22 cellular contexts compared by ENCODE assay signal in genomic region chr9:37453827-37454226, GRCh38. TPM values are rescaled to one million over a fixed set of nuclear protein-coding genes. Genes with fewer than 3 reads are reported as not detected.
DNase-seq lines count a peak whose midpoint lies in the region; ATAC-seq and TF ChIP-seq lines count a peak whose summit lies in the region.
"Had no signal": no experiment of that assay in that cellular context is flagged by ENCODE, and none has a peak within 500 bp of the region (broad histone marks: within the 10 kb centered on the region; RNA-seq: fewer than 3 reads in every experiment).

No MANE protein-coding gene starts in this region.

- H3K36me3 Mint-ChIP-seq in activated T-cell treated with anti-CD3 and anti-CD28 coated beads, Interleukin-2, amount 50 U/mL, for 24 hours (ENCODE audit: low read depth): peaks cover 43% of the 10 kb centered on the region
- H3K36me3 Mint-ChIP-seq: IgD-negative memory B cell had no signal

- no peak overlapping the region for H3K4me3 Mint-ChIP-seq in activated T-cell treated with anti-CD3 and anti-CD28 coated beads, Interleukin-2, amount 50 U/mL, for 24 hours
- H3K4me3 Mint-ChIP-seq: activated naive CD8-positive, alpha-beta T cell treated with anti-CD3 and anti-CD28 coated beads, Interleukin-2, amount 50 U/mL, for 24 hours; brain; IgD-negative memory B cell had no signal

- H3K36me3 ChIP-seq in RWPE2 (ENCODE audit: low read depth): peaks cover 25% of the 10 kb centered on the region
- H3K36me3 ChIP-seq: neutrophil had no signal

- peak overlapping the region; percentile 59 for H3K27ac ChIP-seq in RWPE2 (ENCODE audit: poor library complexity, severe bottlenecking)
- H3K27ac ChIP-seq: neutrophil had no signal

- no peak for DNase-seq in activated T-cell treated with anti-CD3 and anti-CD28 coated beads, Interleukin-2, amount 50 U/mL, for 24 hours
- no peak for DNase-seq in activated T-cell treated with anti-CD3 and anti-CD28 coated beads, Interleukin-2, amount 50 U/mL, for 48 hours
- DNase-seq in RWPE2 (ENCODE audit: low spot score) (no peak), left colon (no peak), cardiac septum (ENCODE audit: low spot score) (no peak), NCI-H146 (lab: John Stamatoyannopoulos, UW) (no peak), NK-92 (lab: John Stamatoyannopoulos, UW; ENCODE audit: unreplicated experiment) (no peak)
- DNase-seq: activated CD4-positive, alpha-beta T cell treated with anti-CD3 and anti-CD28 coated beads for 4 hours; activated naive CD8-positive, alpha-beta T cell treated with anti-CD3 and anti-CD28 coated beads, Interleukin-2, amount 50 U/mL, for 24 hours; cortex of kidney; DMS 273 treated with DMSO at 0.1 percent for 48 hours; GDM1; NCI-H1930; NCI-H524; right cardiac atrium; stimulated activated CD8-positive, alpha-beta memory T cell treated with anti-CD3 and anti-CD28 coated beads, Interleukin-4, amount 100 ng/mL, for 48 hours; substantia nigra had no signal

- H3K9me3 Mint-ChIP-seq in activated T-cell treated with anti-CD3 and anti-CD28 coated beads, Interleukin-2, amount 50 U/mL, for 24 hours: no peaks in the 10 kb centered on the region
- H3K9me3 Mint-ChIP-seq: activated naive CD8-positive, alpha-beta T cell treated with anti-CD3 and anti-CD28 coated beads, Interleukin-2, amount 50 U/mL, for 24 hours; IgD-negative memory B cell had no signal

- H3K9me3 ChIP-seq in RWPE2 (ENCODE audit: severe bottlenecking): no peaks in the 10 kb centered on the region
- H3K9me3 ChIP-seq: neutrophil had no signal

- TF ChIP-seq CTCF in RWPE2 (IDR thresholded peaks at IDR 0.05; ENCODE audit: poor library complexity, severe bottlenecking): no peak

- intact Hi-C loops in left colon (cut with DNase I, micrococcal nuclease) (no loop called here), cardiac septum (cut with DNase I) (no loop called here)

- H3K4me1 ChIP-seq in RWPE2 (ENCODE audit: insufficient read depth, poor library complexity, severe bottlenecking): peaks cover 21% of the 10 kb centered on the region

- no peaks in the 10 kb centered on the region for H3K27me3 ChIP-seq in RWPE2 (ENCODE audit: insufficient read depth, poor library complexity, severe bottlenecking)
- H3K27me3 ChIP-seq: neutrophil had no signal

- H3K27ac Mint-ChIP-seq in activated T-cell treated with anti-CD3 and anti-CD28 coated beads, Interleukin-2, amount 50 U/mL, for 24 hours: peak overlapping the region; percentile 34
- H3K27ac Mint-ChIP-seq: activated naive CD8-positive, alpha-beta T cell treated with anti-CD3 and anti-CD28 coated beads, Interleukin-2, amount 50 U/mL, for 24 hours had no signal

- H3K4me3 ChIP-seq in RWPE2 (ENCODE audit: severe bottlenecking): no peak overlapping the region

- peaks cover 62% of the 10 kb centered on the region for H3K4me1 Mint-ChIP-seq in activated T-cell treated with anti-CD3 and anti-CD28 coated beads, Interleukin-2, amount 50 U/mL, for 24 hours (ENCODE audit: low read depth)

- peak; percentile 90 for ATAC-seq in RWPE2 (ENCODE audit: low read depth)
- peak; percentile 75 for ATAC-seq in left colon
- ATAC-seq in GM21526 (IDR thresholded peaks at IDR 0.05; ENCODE audit: low FRiP score, unreplicated experiment): no peak
- ATAC-seq: activated naive CD8-positive, alpha-beta T cell treated with anti-CD3 and anti-CD28 coated beads, Interleukin-2, amount 50 U/mL, for 24 hours; right cardiac atrium; Right ventricle myocardium inferior had no signal

- no peaks in the 10 kb centered on the region for H3K27me3 Mint-ChIP-seq in activated T-cell treated with anti-CD3 and anti-CD28 coated beads, Interleukin-2, amount 50 U/mL, for 24 hours
- H3K27me3 Mint-ChIP-seq: activated naive CD8-positive, alpha-beta T cell treated with anti-CD3 and anti-CD28 coated beads, Interleukin-2, amount 50 U/mL, for 24 hours; brain; IgD-negative memory B cell had no signal

RNA-seq across cellular contexts. Expression of gene ZBTB5, which starts 11.4 kb away (rescaled TPM):
- 1 to 10 TPM; 8.7 to 10.0 TPM for total RNA-seq in left colon
- 7.2 TPM for total RNA-seq in cardiac septum

RNA-seq across cellular contexts. Expression of gene GRHPR, which starts 31.3 kb away (rescaled TPM):
- 10 to 100 TPM; 70.4 to 78.4 TPM for total RNA-seq in left colon
- 102 TPM for total RNA-seq in cardiac septum

RNA-seq across cellular contexts. Expression of gene POLR1E, which starts 31.9 kb away (rescaled TPM):
- total RNA-seq in left colon (10 to 100 TPM in 1 of 2 donors, 1 to 10 TPM in 1; 8.5 to 11.4 TPM), cardiac septum (18.8 TPM)
